Comparison of ENCODE assay signal across 9 cellular contexts in the genomic region with DNA sequence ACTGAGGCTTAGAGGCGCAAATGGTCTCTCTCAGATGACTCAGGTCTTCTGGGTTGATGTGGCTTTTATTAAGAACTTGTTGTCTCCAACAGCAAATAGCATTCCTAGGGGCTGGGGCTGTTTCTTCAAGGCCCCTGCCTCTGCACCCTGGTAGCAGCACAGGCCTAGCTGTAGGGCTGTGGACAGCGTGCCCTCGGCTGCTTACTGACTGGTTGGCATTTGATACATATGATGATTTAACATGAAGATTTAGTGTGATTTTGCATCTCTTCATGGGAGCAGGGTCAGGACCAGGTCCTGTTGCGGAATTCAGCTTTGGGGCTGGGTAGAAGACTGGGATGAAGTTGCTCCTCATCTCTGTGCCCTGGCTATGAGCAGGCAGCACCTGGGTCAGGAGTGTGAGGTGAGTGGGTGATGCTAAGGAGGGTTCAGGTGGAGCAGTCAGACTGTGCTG. TPM values are rescaled to one million over a fixed set of nuclear protein-coding genes. Genes with fewer than 3 reads are reported as not detected.
DNase-seq lines count a peak whose midpoint lies in the region; ATAC-seq, FAIRE-seq and TF ChIP-seq lines count a peak whose summit lies in the region.
"Had no signal": no experiment of that assay in that cellular context is flagged by ENCODE, and none has a peak within 500 bp of the region (broad histone marks: within the 10 kb centered on the region; RNA-seq: fewer than 3 reads in every experiment).

No MANE protein-coding gene starts in this region.

- H2BK120ac ChIP-seq in IMR-90 (ENCODE audit: low read depth, low read length) = peak overlapping the region; percentile 96

- peak overlapping the region; percentile 79 for H3K4me3 Mint-ChIP-seq in CD4-positive, alpha-beta T cell
- peak overlapping the region; percentile 24 for H3K4me3 Mint-ChIP-seq in nephron progenitor cell

- TF ChIP-seq CTCF in CD4-positive, alpha-beta T cell (IDR thresholded peaks at IDR 0.05) = no peak
- TF ChIP-seq CTCF in IMR-90 (conservative IDR thresholded peaks at IDR 0.05; ENCODE audit: low read depth, low read length) (no peak), body of pancreas (IDR thresholded peaks at IDR 0.05) (no peak), nephron progenitor cell (IDR thresholded peaks at IDR 0.05) (no peak)

- TF ChIP-seq RAD21 in IMR-90 (IDR thresholded peaks at IDR 0.05; ENCODE audit: low read length) = no peak

- H3K4me1 ChIP-seq in IMR-90 (ENCODE audit: control insufficient read depth, insufficient read depth, low read length) (peaks cover 30% of the 10 kb centered on the region), body of pancreas (peaks cover 41% of the 10 kb centered on the region)

- H3K23ac ChIP-seq in IMR-90 (ENCODE audit: low read depth, low read length) = peak overlapping the region; percentile 90

- WGBS in IMR-90 (ENCODE audit: extremely low coverage in 2 of 2, insufficient read length in 1 of 2), 2 experiments = 100% methylated on average over 2 of the region's 4 CpGs; no CpG with 5 or more reads in 1 of the 2 experiments
- 96 to 100% methylated on average over 3 to 4 of the region's 4 CpGs for WGBS in body of pancreas, 2 donors

- H3K9ac ChIP-seq in IMR-90 (ENCODE audit: low read depth, low read length) = peak overlapping the region; percentile 64

- no peaks in the 10 kb centered on the region for H4K20me1 ChIP-seq in IMR-90 (ENCODE audit: insufficient read depth, low read length)

- H3K14ac ChIP-seq in IMR-90 (replicated peaks; ENCODE audit: low read depth, low read length) = peak overlapping the region; percentile 98

- dilution Hi-C loops in IMR-90 (cut with HindIII; ENCODE audit: low sequenced_read_pairs, unreplicated experiment) = no loop called here

- H3K9me3 Mint-ChIP-seq in CD4-positive, alpha-beta T cell = no peaks in the 10 kb centered on the region
- peaks cover 6% of the 10 kb centered on the region for H3K9me3 Mint-ChIP-seq in nephron progenitor cell

- POLR2A ChIA-PET in CD4-positive, alpha-beta T cell (lab: Charles Lee) = interaction anchor here (0.8 to 2.5 kb wide), 11 partner anchors 9 to 52 kb away, joined by 3 to 24 read pairs (median 5); partner anchors contain the start of gene MDC1
- POLR2A ChIA-PET in IMR-90 (lab: Charles Lee; ENCODE audit: unreplicated experiment) = interaction anchor here (1.2 to 2.4 kb wide), 4 partner anchors 13 to 26 kb away, joined by 4 to 14 read pairs (median 6); partner anchors contain the start of genes FLOT1 and IER3

- intact Hi-C loops in CD4-positive, alpha-beta T cell (cut with DNase I, micrococcal nuclease) = no loop called here
- intact Hi-C loops in IMR-90 (cut with micrococcal nuclease) = loop anchor here (2.0 kb wide), 1 partner anchor 16 kb away; no protein-coding TSS in a partner anchor
- intact Hi-C loops in body of pancreas (cut with DNase I) = no loop called here

- ATAC-seq in CD4-positive, alpha-beta T cell (ENCODE audit: poor library complexity) = peak; percentile 33
- ATAC-seq in IMR-90 (ENCODE audit: low read depth) (no peak), body of pancreas (no peak), HG03108 (IDR thresholded peaks at IDR 0.05; ENCODE audit: unreplicated experiment) (no peak), GM21825 (IDR thresholded peaks at IDR 0.05; ENCODE audit: unreplicated experiment) (no peak), GM21619 (IDR thresholded peaks at IDR 0.05; ENCODE audit: unreplicated experiment) (no peak)

- BruUV-seq in IMR-90 (replicated peaks; lab: Mats Ljungman, UMichigan) = no TSS peak

- H2BK20ac ChIP-seq in IMR-90 (ENCODE audit: low read depth, low read length) = peak overlapping the region; percentile 100

- H3K56ac ChIP-seq in IMR-90 (ENCODE audit: extremely low read depth, insufficient read depth, low read length) = peak overlapping the region; percentile 97

- in situ Hi-C loops in IMR-90 (cut with MboI; ENCODE audit: low sequenced_read_pairs) = no loop called here

- no peak for FAIRE-seq in GM12892 (lab: Jason Lieb, UNC)
- FAIRE-seq: GM19239 had no signal

- H3K27ac Mint-ChIP-seq in CD4-positive, alpha-beta T cell = peak overlapping the region; percentile 52
- H3K27ac Mint-ChIP-seq in nephron progenitor cell = peak overlapping the region; percentile 85

- H3K9me1 ChIP-seq in IMR-90 (ENCODE audit: insufficient read depth, low read length) = peaks cover 26% of the 10 kb centered on the region

- peaks cover 76% of the 10 kb centered on the region for H3K4me1 Mint-ChIP-seq in CD4-positive, alpha-beta T cell (ENCODE audit: low read depth)
- peaks cover 64% of the 10 kb centered on the region for H3K4me1 Mint-ChIP-seq in nephron progenitor cell

- no peaks in the 10 kb centered on the region for H3K27me3 Mint-ChIP-seq in CD4-positive, alpha-beta T cell
- H3K27me3 Mint-ChIP-seq in nephron progenitor cell (ENCODE audit: low read depth, poor library complexity) = peaks cover 9% of the 10 kb centered on the region

- peak overlapping the region; percentile 99 for H2AK5ac ChIP-seq in IMR-90 (ENCODE audit: low read depth, low read length)

- peak overlapping the region; percentile 99 for H3K4ac ChIP-seq in IMR-90 (ENCODE audit: low read depth, low read length)

- peak overlapping the region; percentile 86 for H4K5ac ChIP-seq in IMR-90 (ENCODE audit: low read depth, low read length)

- H3K9me3 ChIP-seq in CD4-positive, alpha-beta T cell (ENCODE audit: control insufficient read depth, low read length) = no peaks in the 10 kb centered on the region
- H3K9me3 ChIP-seq in IMR-90 (ENCODE audit: control insufficient read depth, insufficient read depth, low read length) = no peaks in the 10 kb centered on the region
- H3K9me3 ChIP-seq in body of pancreas = no peaks in the 10 kb centered on the region

- DNase-seq in CD4-positive, alpha-beta T cell = peak in 1 of 10 experiments; percentile 5
- DNase-seq in IMR-90 = no peak
- DNase-seq in body of pancreas = no peak
- DNase-seq in nephron progenitor cell = no peak
- DNase-seq in GM12892 (ENCODE audit: insufficient read length) = no peak

- CTCF ChIA-PET in CD4-positive, alpha-beta T cell (lab: Charles Lee) = interaction anchor here (1.0 to 1.6 kb wide), 4 partner anchors 22 to 319 kb away, joined by 3 to 9 read pairs (median 4); no protein-coding TSS in a partner anchor
- CTCF ChIA-PET in IMR-90 (lab: Yijun Ruan, JAX) = interaction anchor here (1.4 kb wide), 1 partner anchor 54 kb away, joined by 4 read pairs; no protein-coding TSS in a partner anchor

- peak overlapping the region; percentile 97 for H2AK9ac ChIP-seq in IMR-90 (replicated peaks; ENCODE audit: low read depth, low read length, poor library complexity)

- H3K18ac ChIP-seq in IMR-90 (ENCODE audit: low read depth, low read length) = peak overlapping the region; percentile 81

- H3K27ac ChIP-seq in CD4-positive, alpha-beta T cell (ENCODE audit: low read depth, low read length) = no peak overlapping the region
- H3K27ac ChIP-seq in IMR-90 (ENCODE audit: insufficient read depth, low read length) (peak overlapping the region; percentile 93), body of pancreas (peak overlapping the region in 3 of 4 donors; percentile 40 to 74 (median 54))

- 0 out of 2 replicates have a peak, but pooled peaks have one; percentile 48 for TF ChIP-seq POLR2A in IMR-90 (IDR thresholded peaks at IDR 0.05; ENCODE audit: low read depth, low read length)
- TF ChIP-seq POLR2A in body of pancreas (IDR thresholded peaks at IDR 0.05) = no peak
- no peak for TF ChIP-seq POLR2A in GM12892 (IDR thresholded peaks at IDR 0.05; ENCODE audit: low read depth, low read length)

- H3K36me3 Mint-ChIP-seq in CD4-positive, alpha-beta T cell (ENCODE audit: low read depth) = no peaks in the 10 kb centered on the region
- no peaks in the 10 kb centered on the region for H3K36me3 Mint-ChIP-seq in nephron progenitor cell (ENCODE audit: low read depth)

- H4K91ac ChIP-seq in IMR-90 (ENCODE audit: insufficient read depth, low read depth, low read length) = peak overlapping the region; percentile 99

- H3K36me3 ChIP-seq in IMR-90 (ENCODE audit: control insufficient read depth, insufficient read depth, low read length) (no peaks in the 10 kb centered on the region), body of pancreas (replicated peaks in 1 of 2; ENCODE audit: insufficient read depth in 1 of 2, low read depth in 2 of 2) (no peaks in the 10 kb centered on the region)

- H2BK5ac ChIP-seq in IMR-90 (ENCODE audit: low read depth, low read length, poor library complexity, severe bottlenecking) = peak overlapping the region; percentile 99

- peak overlapping the region; percentile 85 to 97 for H4K8ac ChIP-seq in IMR-90 (ENCODE audit: low read depth in 2 of 2, low read length in 2 of 2)

- peak overlapping the region; percentile 72 for H3K4me2 ChIP-seq in IMR-90 (ENCODE audit: low read depth, low read length)

- H2BK15ac ChIP-seq in IMR-90 (ENCODE audit: low read depth, low read length) = peak overlapping the region; percentile 100

- peak overlapping the region; percentile 88 for H2AFZ ChIP-seq in IMR-90 (replicated peaks; ENCODE audit: low read length, poor library complexity)

- peaks cover 0 to 26% of the 10 kb centered on the region in 2 experiments; a peak in 3 of 4 replicates for H3K79me1 ChIP-seq in IMR-90 (ENCODE audit: low read depth in 1 of 2, low read length in 2 of 2)

- H3K27me3 ChIP-seq in CD4-positive, alpha-beta T cell (ENCODE audit: control insufficient read depth, insufficient read depth, low read length) = no peaks in the 10 kb centered on the region
- no peaks in the 10 kb centered on the region for H3K27me3 ChIP-seq in IMR-90 (ENCODE audit: control insufficient read depth, insufficient read depth, low read length)
- no peaks in the 10 kb centered on the region for H3K27me3 ChIP-seq in body of pancreas

- H3K4me3 ChIP-seq in IMR-90 (ENCODE audit: insufficient read depth, low read depth, low read length) (no peak overlapping the region), body of pancreas (no peak overlapping the region)

RNA-seq across cellular contexts. Expression of gene IER3, which starts 24.3 kb away (rescaled TPM):
- total RNA-seq in CD4-positive, alpha-beta T cell = 1 to 10 TPM; 5.7 to 5.8 TPM
- total RNA-seq in IMR-90 (2012; rRNA removed) = 38.4 and 65.8 TPM in 2 replicates
- polyA plus RNA-seq in IMR-90 (2012; rRNA removed) = 159 and 163 TPM in 2 replicates
- polyA plus RNA-seq in IMR-90 (2012; cell fraction: cytosol; rRNA removed) = 156 and 229 TPM in 2 replicates
- polyA plus RNA-seq in IMR-90 (2012; cell fraction: nucleus; rRNA removed; ENCODE audit: low replicate concordance) = 349 and 418 TPM in 2 replicates
- total RNA-seq in body of pancreas = 10 to 100 TPM; 46.4 to 60.3 TPM
- polyA plus RNA-seq in GM12892 (2012; ENCODE audit: missing spikeins) = 49.1 TPM

RNA-seq across cellular contexts. Expression of gene FLOT1, which starts 26.2 kb away (rescaled TPM):
- 10 to 100 TPM; 31.6 TPM for total RNA-seq in CD4-positive, alpha-beta T cell
- total RNA-seq in IMR-90 (2012; rRNA removed) (96.2 and 104 TPM in 2 replicates), body of pancreas (10 to 100 TPM; 70.0 to 82.4 TPM)
- 161 and 162 TPM in 2 replicates for polyA plus RNA-seq in IMR-90 (2012; rRNA removed)
- 135 and 169 TPM in 2 replicates for polyA plus RNA-seq in IMR-90 (2012; cell fraction: cytosol; rRNA removed)
- 193 and 211 TPM in 2 replicates for polyA plus RNA-seq in IMR-90 (2012; cell fraction: nucleus; rRNA removed; ENCODE audit: low replicate concordance)
- 105 TPM for polyA plus RNA-seq in GM12892 (2012; ENCODE audit: missing spikeins)

RNA-seq across cellular contexts. Expression of gene TUBB, which starts 48.5 kb away (rescaled TPM):
- total RNA-seq in CD4-positive, alpha-beta T cell = 10 to 100 TPM; 76.0 to 78.4 TPM
- total RNA-seq in IMR-90 (2012; rRNA removed) (1,207 and 1,401 TPM in 2 replicates), body of pancreas (10 to 100 TPM; 80.9 to 84.4 TPM)
- polyA plus RNA-seq in IMR-90 (2012; rRNA removed) = 2,004 and 2,008 TPM in 2 replicates
- polyA plus RNA-seq in IMR-90 (2012; cell fraction: cytosol; rRNA removed) = 811 and 1,574 TPM in 2 replicates
- 419 and 725 TPM in 2 replicates for polyA plus RNA-seq in IMR-90 (2012; cell fraction: nucleus; rRNA removed; ENCODE audit: low replicate concordance)
- 826 TPM for polyA plus RNA-seq in GM12892 (2012; ENCODE audit: missing spikeins)

RNA-seq across cellular contexts. Expression of gene MDC1, which starts 51.6 kb away (rescaled TPM):
- 10 to 100 TPM; 50.5 to 56.8 TPM for total RNA-seq in CD4-positive, alpha-beta T cell
- total RNA-seq in IMR-90 (2012; rRNA removed) (3.6 and 4.5 TPM in 2 replicates), body of pancreas (10 to 100 TPM; 11.4 to 18.1 TPM)
- 12.1 and 12.4 TPM in 2 replicates for polyA plus RNA-seq in IMR-90 (2012; rRNA removed)
- 6.0 and 8.0 TPM in 2 replicates for polyA plus RNA-seq in IMR-90 (2012; cell fraction: cytosol; rRNA removed)
- polyA plus RNA-seq in IMR-90 (2012; cell fraction: nucleus; rRNA removed; ENCODE audit: low replicate concordance) = 30.2 and 33.9 TPM in 2 replicates
- polyA plus RNA-seq in GM12892 (2012; ENCODE audit: missing spikeins) = 56.4 TPM

Comparison
In these comparisons a context has a peak if more than half of its experiments do, and no peak if none do; other contexts are left out.
1. RNA of gene TUBB, which starts 48.5 kb away (total RNA-seq): 1,207 to 1,401 TPM in IMR-90; 80.9 to 84.4 TPM in body of pancreas and 76.0 to 78.4 TPM in CD4-positive, alpha-beta T cell; every median in the first group is over 10 times any median in the second.